9 cellular contexts compared by ENCODE assay signal in the genomic region with DNA sequence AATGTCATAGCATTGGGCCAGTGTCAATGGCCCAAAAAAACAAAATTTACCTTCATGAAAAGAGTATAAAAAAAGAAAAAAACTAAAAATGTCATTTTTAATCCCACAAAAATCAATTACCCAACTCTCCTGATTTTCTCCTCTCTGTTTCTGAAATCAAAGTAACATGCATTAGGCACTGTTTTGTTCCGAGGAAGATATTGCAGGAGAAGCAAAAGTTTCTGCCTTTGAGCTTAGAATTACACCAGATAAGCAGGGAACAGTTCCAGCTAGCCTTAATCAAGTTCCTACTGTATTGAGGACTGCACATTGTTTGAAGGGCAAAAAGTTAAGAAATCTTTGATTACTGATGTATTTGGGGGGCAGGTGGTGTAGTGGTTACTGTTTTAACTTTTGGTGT. TPM values are rescaled to one million over a fixed set of nuclear protein-coding genes. Genes with fewer than 3 reads are reported as not detected.
A peak's percentile ranks its signal among the peaks of the same experiment; 100 is the strongest.
DNase-seq lines count a peak whose midpoint lies in the region; ATAC-seq and TF ChIP-seq lines count a peak whose summit lies in the region.
"Had no signal": no experiment of that assay in that cellular context is flagged by ENCODE, and none has a peak within 500 bp of the region (broad histone marks: within the 10 kb centered on the region; RNA-seq: fewer than 3 reads in every experiment).

No MANE protein-coding gene starts in this region.

- DNase-seq in activated CD4-positive, alpha-beta memory T cell treated with anti-CD3 and anti-CD28 coated beads, Interleukin-2, amount 10 ng/mL, durations not matched to agents 7 days and 5 days, result no peak
- no peak for DNase-seq in activated CD4-positive, alpha-beta memory T cell treated with anti-CD3 and anti-CD28 coated beads for 36 hours
- DNase-seq in suprapubic skin (ENCODE audit: low spot score in 2 of 2) (no peak), dedifferentiated amniotic fluid mesenchymal stem cell (ENCODE audit: extremely low spot score) (no peak), NCI-H226 (no peak)
- DNase-seq in stimulated activated naive CD8-positive, alpha-beta T cell treated with anti-CD3 and anti-CD28 coated beads, Interleukin-15, amount 100 ng/mL, for 72 hours, result no peak

- H3K4me3 Mint-ChIP-seq in activated CD4-positive, alpha-beta memory T cell treated with anti-CD3 and anti-CD28 coated beads, Interleukin-2, amount 10 ng/mL, durations not matched to agents 7 days and 5 days, result peak overlapping the region; percentile 81
- no peak overlapping the region for H3K4me3 Mint-ChIP-seq in activated CD4-positive, alpha-beta memory T cell treated with anti-CD3 and anti-CD28 coated beads for 36 hours
- H3K4me3 Mint-ChIP-seq in stimulated activated naive CD8-positive, alpha-beta T cell treated with anti-CD3 and anti-CD28 coated beads, Interleukin-15, amount 100 ng/mL, for 72 hours, result no peak overlapping the region

- TF ChIP-seq EP300 in suprapubic skin (IDR thresholded peaks at IDR 0.05), result no peak

- H3K4me1 Mint-ChIP-seq in activated CD4-positive, alpha-beta memory T cell treated with anti-CD3 and anti-CD28 coated beads, Interleukin-2, amount 10 ng/mL, durations not matched to agents 7 days and 5 days, result peaks cover 35% of the 10 kb centered on the region
- H3K4me1 Mint-ChIP-seq in activated CD4-positive, alpha-beta memory T cell treated with anti-CD3 and anti-CD28 coated beads for 36 hours (ENCODE audit: low read depth), result peaks cover 35% of the 10 kb centered on the region
- peaks cover 33% of the 10 kb centered on the region for H3K4me1 Mint-ChIP-seq in stimulated activated naive CD8-positive, alpha-beta T cell treated with anti-CD3 and anti-CD28 coated beads, Interleukin-15, amount 100 ng/mL, for 72 hours

- TF ChIP-seq CTCF in WI38 (IDR thresholded peaks at IDR 0.05; ENCODE audit: low read depth, low read length) (no peak), suprapubic skin (IDR thresholded peaks at IDR 0.05) (no peak)

- 3% methylated on average over 1 of the region's 1 CpG for WGBS in suprapubic skin

- no peaks in the 10 kb centered on the region for H3K9me3 ChIP-seq in iPS-18a (ENCODE audit: control insufficient read depth, low read depth, low read length)
- no peaks in the 10 kb centered on the region for H3K9me3 ChIP-seq in suprapubic skin
- H3K9me3 ChIP-seq: gastroesophageal sphincter had no signal

- no peaks in the 10 kb centered on the region for H3K36me3 ChIP-seq in iPS-18a (ENCODE audit: control insufficient read depth, low read depth, low read length)
- H3K36me3 ChIP-seq in suprapubic skin, result peaks cover 3% of the 10 kb centered on the region
- H3K36me3 ChIP-seq: gastroesophageal sphincter had no signal

- TF ChIP-seq POLR2A in suprapubic skin (IDR thresholded peaks at IDR 0.05), result no peak

- H3K27ac ChIP-seq in iPS-18a (ENCODE audit: low read length) (no peak overlapping the region), suprapubic skin (no peak overlapping the region)

- no peaks in the 10 kb centered on the region for H3K27me3 ChIP-seq in iPS-18a (ENCODE audit: control insufficient read depth, insufficient read depth, low read length)
- H3K27me3 ChIP-seq in suprapubic skin, result no peaks in the 10 kb centered on the region
- H3K27me3 ChIP-seq: gastroesophageal sphincter had no signal

- H3K9me3 Mint-ChIP-seq in activated CD4-positive, alpha-beta memory T cell treated with anti-CD3 and anti-CD28 coated beads, Interleukin-2, amount 10 ng/mL, durations not matched to agents 7 days and 5 days, result no peaks in the 10 kb centered on the region
- no peaks in the 10 kb centered on the region for H3K9me3 Mint-ChIP-seq in activated CD4-positive, alpha-beta memory T cell treated with anti-CD3 and anti-CD28 coated beads for 36 hours
- no peaks in the 10 kb centered on the region for H3K9me3 Mint-ChIP-seq in stimulated activated naive CD8-positive, alpha-beta T cell treated with anti-CD3 and anti-CD28 coated beads, Interleukin-15, amount 100 ng/mL, for 72 hours

- CTCF ChIA-PET in activated CD4-positive, alpha-beta memory T cell treated with anti-CD3 and anti-CD28 coated beads, Interleukin-2, amount 10 ng/mL, durations not matched to agents 7 days and 5 days (lab: Charles Lee), result interaction anchor here (0.9 to 1.5 kb wide), 2 partner anchors 38 to 47 kb away, joined by 4 to 5 read pairs; no protein-coding TSS in a partner anchor
- CTCF ChIA-PET in activated CD4-positive, alpha-beta memory T cell treated with anti-CD3 and anti-CD28 coated beads for 36 hours (lab: Charles Lee), result interaction anchor here (1.0 to 1.5 kb wide), 2 partner anchors 8 to 15 kb away, joined by 5 to 8 read pairs; no protein-coding TSS in a partner anchor

- ATAC-seq in stimulated activated naive CD8-positive, alpha-beta T cell treated with anti-CD3 and anti-CD28 coated beads, Interleukin-15, amount 100 ng/mL, for 72 hours, result no peak

- POLR2A ChIA-PET in activated CD4-positive, alpha-beta memory T cell treated with anti-CD3 and anti-CD28 coated beads, Interleukin-2, amount 10 ng/mL, durations not matched to agents 7 days and 5 days (lab: Charles Lee), result interaction anchor here (1.1 to 2.3 kb wide), 4 partner anchors 9 to 43 kb away, joined by 5 to 14 read pairs (median 10); partner anchors contain the start of genes RPL37 and TTC33
- POLR2A ChIA-PET in activated CD4-positive, alpha-beta memory T cell treated with anti-CD3 and anti-CD28 coated beads for 36 hours (lab: Charles Lee), result interaction anchor here (1.8 to 2.3 kb wide), 2 partner anchors 14 to 30 kb away, joined by 8 to 12 read pairs; no protein-coding TSS in a partner anchor

- peaks cover 22% of the 10 kb centered on the region for H3K36me3 Mint-ChIP-seq in activated CD4-positive, alpha-beta memory T cell treated with anti-CD3 and anti-CD28 coated beads, Interleukin-2, amount 10 ng/mL, durations not matched to agents 7 days and 5 days (ENCODE audit: low read depth)
- peaks cover 15% of the 10 kb centered on the region for H3K36me3 Mint-ChIP-seq in activated CD4-positive, alpha-beta memory T cell treated with anti-CD3 and anti-CD28 coated beads for 36 hours

- H3K4me3 ChIP-seq in WI38 (ENCODE audit: low read depth, low read length) (peak overlapping the region; percentile 93), iPS-18a (ENCODE audit: low read length) (peak overlapping the region; percentile 96), suprapubic skin (peak overlapping the region; percentile 80)

- no peak overlapping the region for H3K27ac Mint-ChIP-seq in activated CD4-positive, alpha-beta memory T cell treated with anti-CD3 and anti-CD28 coated beads, Interleukin-2, amount 10 ng/mL, durations not matched to agents 7 days and 5 days
- H3K27ac Mint-ChIP-seq in activated CD4-positive, alpha-beta memory T cell treated with anti-CD3 and anti-CD28 coated beads for 36 hours, result no peak overlapping the region
- no peak overlapping the region for H3K27ac Mint-ChIP-seq in stimulated activated naive CD8-positive, alpha-beta T cell treated with anti-CD3 and anti-CD28 coated beads, Interleukin-15, amount 100 ng/mL, for 72 hours

- intact Hi-C loops in activated CD4-positive, alpha-beta memory T cell treated with anti-CD3 and anti-CD28 coated beads for 36 hours (cut with micrococcal nuclease), result no loop called here

- H3K4me1 ChIP-seq in iPS-18a (ENCODE audit: control insufficient read depth, low read depth, low read length), result peaks cover 27% of the 10 kb centered on the region
- peaks cover 25% of the 10 kb centered on the region for H3K4me1 ChIP-seq in suprapubic skin

- H3K9ac ChIP-seq in iPS-18a (ENCODE audit: low read length), result peak overlapping the region; percentile 94

- peaks cover 7% of the 10 kb centered on the region for H3K27me3 Mint-ChIP-seq in activated CD4-positive, alpha-beta memory T cell treated with anti-CD3 and anti-CD28 coated beads, Interleukin-2, amount 10 ng/mL, durations not matched to agents 7 days and 5 days
- peaks cover 1% of the 10 kb centered on the region for H3K27me3 Mint-ChIP-seq in activated CD4-positive, alpha-beta memory T cell treated with anti-CD3 and anti-CD28 coated beads for 36 hours
- H3K27me3 Mint-ChIP-seq in stimulated activated naive CD8-positive, alpha-beta T cell treated with anti-CD3 and anti-CD28 coated beads, Interleukin-15, amount 100 ng/mL, for 72 hours, result peaks cover 8% of the 10 kb centered on the region

RNA-seq across cellular contexts. Expression of gene PRKAA1, which starts 1.1 kb away (rescaled TPM):
- 10 to 100 TPM; 76.6 to 77.7 TPM for total RNA-seq in activated CD4-positive, alpha-beta memory T cell treated with anti-CD3 and anti-CD28 coated beads, Interleukin-2, amount 10 ng/mL, durations not matched to agents 7 days and 5 days
- 10 to 100 TPM; 54.4 to 55.6 TPM for total RNA-seq in activated CD4-positive, alpha-beta memory T cell treated with anti-CD3 and anti-CD28 coated beads for 36 hours
- total RNA-seq in suprapubic skin, result 100 to 1,000 TPM in 1 of 4 donors, 10 to 100 TPM in 3; 37.8 to 118 (median 53.5) TPM

RNA-seq across cellular contexts. Expression of gene RPL37, which starts 35.8 kb away (rescaled TPM):
- 1,000 to 10,000 TPM; 1,494 to 1,565 TPM for total RNA-seq in activated CD4-positive, alpha-beta memory T cell treated with anti-CD3 and anti-CD28 coated beads, Interleukin-2, amount 10 ng/mL, durations not matched to agents 7 days and 5 days
- total RNA-seq in activated CD4-positive, alpha-beta memory T cell treated with anti-CD3 and anti-CD28 coated beads for 36 hours, result 1,000 to 10,000 TPM; 1,815 to 1,873 TPM
- 100 to 1,000 TPM; 242 to 737 (median 403) TPM for total RNA-seq in suprapubic skin

RNA-seq across cellular contexts. Expression of gene CARD6, which starts 41.9 kb away (rescaled TPM):
- total RNA-seq in activated CD4-positive, alpha-beta memory T cell treated with anti-CD3 and anti-CD28 coated beads, Interleukin-2, amount 10 ng/mL, durations not matched to agents 7 days and 5 days, result 1 to 10 TPM; 4.4 to 4.6 TPM
- 1 to 10 TPM; 1.4 to 1.7 TPM for total RNA-seq in activated CD4-positive, alpha-beta memory T cell treated with anti-CD3 and anti-CD28 coated beads for 36 hours
- total RNA-seq in suprapubic skin, result 1 to 10 TPM; 3.9 to 8.7 (median 7.3) TPM

RNA-seq across cellular contexts. Expression of gene TTC33, which starts 43.5 kb away (rescaled TPM):
- total RNA-seq in activated CD4-positive, alpha-beta memory T cell treated with anti-CD3 and anti-CD28 coated beads, Interleukin-2, amount 10 ng/mL, durations not matched to agents 7 days and 5 days, result 10 to 100 TPM; 19.6 to 19.9 TPM
- 10 to 100 TPM; 30.2 to 34.1 TPM for total RNA-seq in activated CD4-positive, alpha-beta memory T cell treated with anti-CD3 and anti-CD28 coated beads for 36 hours
- 10 to 100 TPM in 2 of 4 donors, 1 to 10 TPM in 2; 8.5 to 11.8 (median 9.6) TPM for total RNA-seq in suprapubic skin
